In the genomic region with DNA sequence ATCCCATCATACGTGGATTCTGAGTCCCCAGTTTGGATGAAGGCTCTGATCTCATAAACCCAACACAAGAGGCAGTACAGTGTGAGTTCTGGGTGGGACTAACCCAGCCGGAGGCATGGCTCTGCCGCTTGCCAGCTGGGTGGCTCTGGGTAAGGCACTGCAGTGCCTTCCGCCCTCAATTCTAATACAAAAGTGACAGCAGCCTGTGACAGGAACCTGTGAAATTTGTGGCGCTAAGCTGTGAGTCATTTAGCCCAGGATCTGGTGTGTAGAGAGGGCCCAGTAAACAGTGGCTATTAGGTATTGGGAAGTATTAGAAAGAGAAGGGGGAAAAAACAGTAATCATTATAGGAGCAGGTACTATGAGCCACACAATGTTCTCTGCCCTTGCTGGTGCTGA, we compare ENCODE assay signal across 10 cellular contexts. TPM values are rescaled to one million over a fixed set of nuclear protein-coding genes. Genes with fewer than 3 reads are reported as not detected.
DNase-seq lines count a peak whose midpoint lies in the region; ATAC-seq, FAIRE-seq and TF ChIP-seq lines count a peak whose summit lies in the region.
"Had no signal": no experiment of that assay in that cellular context is flagged by ENCODE, and none has a peak within 500 bp of the region (broad histone marks: within the 10 kb centered on the region; RNA-seq: fewer than 3 reads in every experiment).

No MANE protein-coding gene starts in this region.

- H3K4me2 ChIP-seq in HepG2 (ENCODE audit: low read depth, low read length), result no peak overlapping the region

- H3K4me3 Mint-ChIP-seq in chondrocyte (ENCODE audit: unreplicated experiment) (no peak overlapping the region), naive B cell (no peak overlapping the region)

- H3K36me3 Mint-ChIP-seq in chondrocyte (ENCODE audit: low read depth), result peaks cover 8% of the 10 kb centered on the region
- no peaks in the 10 kb centered on the region for H3K36me3 Mint-ChIP-seq in naive B cell

- H3K9me3 ChIP-seq in HepG2 (ENCODE audit: low read length), result no peaks in the 10 kb centered on the region
- H3K9me3 ChIP-seq in right lobe of liver, result no peaks in the 10 kb centered on the region
- no peaks in the 10 kb centered on the region for H3K9me3 ChIP-seq in upper lobe of right lung

- POLR2A ChIA-PET in HepG2 (lab: Yijun Ruan, JAX), result no interaction called here

- H3K9me3 Mint-ChIP-seq in chondrocyte (ENCODE audit: low read depth) (no peaks in the 10 kb centered on the region), naive B cell (no peaks in the 10 kb centered on the region)

- in situ Hi-C loops in HepG2 (cut with HindIII; ENCODE audit: extremely low pct_ligation_motif_present, low pct_unique_long_range_greater_than_20kb), result loop anchor here (5.0 kb wide), 1 partner anchor 44 kb away; no protein-coding TSS in a partner anchor

- H3K27me3 ChIP-seq in HepG2 (ENCODE audit: control insufficient read depth in 1 of 2, insufficient read depth in 2 of 2, low read length in 2 of 2) (no peaks in the 10 kb centered on the region), right lobe of liver (no peaks in the 10 kb centered on the region), upper lobe of right lung (no peaks in the 10 kb centered on the region)

- peaks cover 79% of the 10 kb centered on the region for H3K4me1 Mint-ChIP-seq in chondrocyte (ENCODE audit: low read depth)
- peaks cover 15 to 18% (median 16%) of the 10 kb centered on the region in 3 donors for H3K4me1 Mint-ChIP-seq in naive B cell

- H3K27ac ChIP-seq in HepG2 (ENCODE audit: extremely low read length, insufficient read depth, low read length) (no peak overlapping the region), right lobe of liver (no peak overlapping the region), upper lobe of right lung (peak overlapping the region; percentile 77)

- H3K4me1 ChIP-seq in HepG2 (ENCODE audit: insufficient read depth, low read length), result peaks cover 62% of the 10 kb centered on the region
- H3K4me1 ChIP-seq in right lobe of liver, result no peaks in the 10 kb centered on the region
- peaks cover 77% of the 10 kb centered on the region for H3K4me1 ChIP-seq in upper lobe of right lung

- FAIRE-seq in HepG2 (lab: Jason Lieb, UNC), result no peak
- FAIRE-seq: small intestine had no signal

- 85% methylated on average over 4 of the region's 5 CpGs for WGBS in HepG2 (ENCODE audit: low lambda C conversion rate)
- WGBS in right lobe of liver (ENCODE audit: insufficient coverage, low coverage, low lambda C conversion rate, missing lambda C conversion rate), result 72% methylated on average over 3 of the region's 5 CpGs

- H3K36me3 ChIP-seq in HepG2 (replicated peaks in 1 of 2; ENCODE audit: control insufficient read depth in 1 of 2, insufficient read depth in 2 of 2, low read length in 2 of 2), result no peaks in the 10 kb centered on the region; a peak in 1 of 5 replicates
- H3K36me3 ChIP-seq in right lobe of liver, result no peaks in the 10 kb centered on the region
- peaks cover 8% of the 10 kb centered on the region for H3K36me3 ChIP-seq in upper lobe of right lung

- H4K20me1 ChIP-seq in HepG2 (ENCODE audit: insufficient read depth, low read length), result no peaks in the 10 kb centered on the region

- TF ChIP-seq POLR2A in HepG2 (IDR thresholded peaks at IDR 0.05; ENCODE audit: insufficient read depth in 1 of 2, low read depth in 2 of 2, low read length in 2 of 2), result no peak
- TF ChIP-seq POLR2A in right lobe of liver (IDR thresholded peaks at IDR 0.05), result no peak

- TF ChIP-seq EP300 in HepG2 (IDR thresholded peaks at IDR 0.05; ENCODE audit: low read depth in 2 of 2, low read length in 2 of 2) (no peak), HepG2 (CRISPR knock-in tag; IDR thresholded peaks at IDR 0.05; ENCODE audit: borderline replicate concordance) (no peak)

- intact Hi-C loops in HepG2 (cut with micrococcal nuclease; ENCODE audit: unreplicated experiment) (no loop called here), right lobe of liver (cut with DNase I) (no loop called here), upper lobe of right lung (cut with DNase I) (no loop called here)

- no peak overlapping the region for H3K9ac ChIP-seq in HepG2 (ENCODE audit: insufficient read depth, low read depth, low read length)

- CTCF ChIA-PET in HepG2 (lab: Yijun Ruan, JAX; ENCODE audit: low intra/inter-chr PET ratio, low total read pairs), result no interaction called here

- no peak for TF ChIP-seq RAD21 in HepG2 (CRISPR knock-in tag; IDR thresholded peaks at IDR 0.05)

- ATAC-seq in HepG2 (no peak), right lobe of liver (no peak), naive B cell (ENCODE audit: low read depth in 2 of 2) (no peak), upper lobe of right lung (peak; percentile 3), HG03196 (IDR thresholded peaks at IDR 0.05; ENCODE audit: unreplicated experiment) (no peak)

- H3K79me2 ChIP-seq in HepG2 (ENCODE audit: insufficient read depth, low read length), result no peaks in the 10 kb centered on the region

- no peak overlapping the region for H3K4me3 ChIP-seq in HepG2 (replicated peaks in 1 of 3; ENCODE audit: insufficient read depth in 1 of 3, low read depth in 2 of 3, low read length in 3 of 3)
- no peak overlapping the region for H3K4me3 ChIP-seq in right lobe of liver
- H3K4me3 ChIP-seq in upper lobe of right lung, result no peak overlapping the region

- TF ChIP-seq CTCF in HepG2 (CRISPR knock-in tag; IDR thresholded peaks at IDR 0.05), result no peak
- TF ChIP-seq CTCF in right lobe of liver (IDR thresholded peaks at IDR 0.05), result no peak
- TF ChIP-seq CTCF in chondrocyte (IDR thresholded peaks at IDR 0.05), result no peak
- TF ChIP-seq CTCF in upper lobe of right lung (IDR thresholded peaks at IDR 0.05), result no peak

- DNase-seq in HepG2 (ENCODE audit: low spot score) (no peak), right lobe of liver (no peak), chondrocyte (ENCODE audit: low spot score) (no peak), naive B cell (no peak), upper lobe of right lung (no peak), GM19238 (ENCODE audit: insufficient read length, low spot score) (no peak), COLO829 (ENCODE audit: low spot score) (no peak)
- DNase-seq: NCI-H1417 treated with DMSO at 0.1 percent for 48 hours had no signal

- peak overlapping the region; percentile 99 for H3K27ac Mint-ChIP-seq in chondrocyte (ENCODE audit: unreplicated experiment)
- H3K27ac Mint-ChIP-seq in naive B cell, result peak overlapping the region in 4 of 6 donors; percentile 35 to 68 (median 50)

- H3K27me3 Mint-ChIP-seq in chondrocyte (ENCODE audit: low read depth) (no peaks in the 10 kb centered on the region), naive B cell (no peaks in the 10 kb centered on the region)

- BruUV-seq in HepG2 (replicated peaks; lab: Mats Ljungman, UMichigan), result no TSS peak

- H2AFZ ChIP-seq in HepG2 (ENCODE audit: low read length), result no peak overlapping the region

TF ChIP-seq in HepG2, 621 proteins besides CTCF, POLR2A, EP300 and RAD21 (continues in another document):
- no peak for TF ChIP-seq ZNF678 (CRISPR knock-in tag; IDR thresholded peaks at IDR 0.05)

RNA-seq across cellular contexts. Expression of gene HSPG2, which starts 23.3 kb away (rescaled TPM):
- 5.6 and 9.1 TPM in 2 replicates for total RNA-seq in HepG2 (2016; rRNA removed; fragmentation: Illumina TruSeq; extraction: Trizol)
- 4.1 and 4.6 TPM in 2 replicates for total RNA-seq in HepG2 (2016; cell fraction: cytosol; rRNA removed; fragmentation: Illumina TruSeq; extraction: Trizol; ENCODE audit: low read depth)
- 4.7 and 8.9 TPM in 2 replicates for total RNA-seq in HepG2 (2016; cell fraction: insoluble cytoplasmic fraction; rRNA removed; fragmentation: Illumina TruSeq; extraction: Trizol)
- total RNA-seq in HepG2 (2016; cell fraction: membrane; rRNA removed; fragmentation: Illumina TruSeq; extraction: Trizol), result 5.4 and 5.7 TPM in 2 replicates
- total RNA-seq in HepG2 (2016; cell fraction: nucleus; rRNA removed; fragmentation: Illumina TruSeq; extraction: Trizol), result 28.3 and 31.6 TPM in 2 replicates
- polyA plus RNA-seq in HepG2 (2011; rRNA removed), result 10.3 and 13.1 TPM in 2 replicates
- 3.8 and 6.6 TPM in 2 replicates for polyA plus RNA-seq in HepG2 (2011; cell fraction: cytosol; rRNA removed)
- 128 and 235 TPM in 2 replicates for polyA plus RNA-seq in HepG2 (2011; cell fraction: nucleus; rRNA removed)
- 17.9 and 25.0 TPM in 2 replicates for polyA plus RNA-seq in HepG2 (2012)
- 1.9 TPM in 2 replicates for polyA plus RNA-seq in HepG2 (2016; cell fraction: cytosol; fragmentation: Illumina TruSeq; extraction: Trizol; ENCODE audit: low read depth)
- polyA plus RNA-seq in HepG2 (2016; cell fraction: insoluble cytoplasmic fraction; fragmentation: Illumina TruSeq; extraction: Trizol; ENCODE audit: low read depth), result 7.0 and 9.8 TPM in 2 replicates
- 2.8 TPM in 2 replicates for polyA plus RNA-seq in HepG2 (2016; cell fraction: membrane; fragmentation: Illumina TruSeq; extraction: Trizol; ENCODE audit: low read depth)
- 78.2 and 78.5 TPM in 2 replicates for polyA plus RNA-seq in HepG2 (2016; cell fraction: nucleus; fragmentation: Illumina TruSeq; extraction: Trizol; ENCODE audit: insufficient read depth, low read depth)
- polyA minus RNA-seq in HepG2 (2011; rRNA and poly(A)+ RNA removed; ENCODE audit: low replicate concordance), result 24.8 and 26.5 TPM in 2 replicates
- polyA minus RNA-seq in HepG2 (2011; cell fraction: cytosol; rRNA and poly(A)+ RNA removed), result 17.5 and 18.6 TPM in 2 replicates
- polyA minus RNA-seq in HepG2 (2011; cell fraction: nucleus; rRNA and poly(A)+ RNA removed), result 39.8 and 42.6 TPM in 2 replicates
- 10 to 100 TPM; 31.3 to 90.9 (median 43.7) TPM for total RNA-seq in right lobe of liver
- 348 to 488 TPM (median 481 TPM) in 3 replicates for total RNA-seq in chondrocyte
- polyA plus RNA-seq in naive B cell (ENCODE audit: low read depth in 6 of 6), result under 1 TPM in 1 of 6 donors, not detected in 5; 0.07 TPM
- total RNA-seq in upper lobe of right lung, result 393 TPM
